Comparison of ENCODE assay signal across 14 cellular contexts in the genomic region with DNA sequence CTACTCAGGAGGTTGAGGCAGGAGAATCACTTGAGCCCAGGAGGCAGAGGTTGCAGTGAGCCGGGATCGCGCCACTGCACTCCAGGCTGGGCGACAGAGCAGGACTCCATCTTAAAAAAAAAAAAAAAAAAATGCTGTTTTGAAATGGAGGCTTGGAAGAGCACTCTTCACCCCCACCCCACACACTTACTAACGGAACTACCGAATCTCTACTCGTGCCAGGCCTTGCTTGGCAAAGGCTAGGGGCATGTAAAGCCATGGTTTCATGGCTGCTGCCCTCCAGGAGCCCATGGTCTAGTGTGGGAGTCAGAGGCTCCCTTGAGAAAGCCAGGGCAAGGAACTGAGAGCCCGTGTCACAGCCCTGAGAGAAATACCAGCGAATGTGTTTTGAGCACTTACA. TPM values are rescaled to one million over a fixed set of nuclear protein-coding genes. Genes with fewer than 3 reads are reported as not detected.
DNase-seq lines count a peak whose midpoint lies in the region; ATAC-seq, FAIRE-seq and TF ChIP-seq lines count a peak whose summit lies in the region.
"Had no signal": no experiment of that assay in that cellular context is flagged by ENCODE, and none has a peak within 500 bp of the region (broad histone marks: within the 10 kb centered on the region; RNA-seq: fewer than 3 reads in every experiment).

No MANE protein-coding gene starts in this region.

- H3K56ac ChIP-seq in IMR-90 (ENCODE audit: extremely low read depth, insufficient read depth, low read length) (no peak overlapping the region), mesendoderm (ENCODE audit: low read length) (no peak overlapping the region)

- H3K36me3 Mint-ChIP-seq in astrocyte (ENCODE audit: low read depth, unreplicated experiment) = peaks cover 3% of the 10 kb centered on the region
- H3K36me3 Mint-ChIP-seq in activated CD4-positive, alpha-beta T cell treated with anti-CD3 and anti-CD28 coated beads for 36 hours (ENCODE audit: low read depth) = peaks cover 8% of the 10 kb centered on the region

- peak overlapping the region; percentile 60 to 100 for H2BK12ac ChIP-seq in mesenchymal stem cell (ENCODE audit: low read length in 2 of 2)

- peaks cover 6 to 46% of the 10 kb centered on the region in 2 experiments for H3K79me1 ChIP-seq in IMR-90 (ENCODE audit: low read depth in 1 of 2, low read length in 2 of 2)
- H3K79me1 ChIP-seq in mesenchymal stem cell (replicated peaks; ENCODE audit: low read length, poor library complexity, severe bottlenecking) = peaks cover 19% of the 10 kb centered on the region
- H3K79me1 ChIP-seq in mesendoderm (ENCODE audit: low read length) = no peaks in the 10 kb centered on the region

- H4K8ac ChIP-seq in IMR-90 (ENCODE audit: low read depth in 2 of 2, low read length in 2 of 2) (peak overlapping the region in 1 of 2 experiments; percentile 91; a peak in 2 of 4 replicates), mesenchymal stem cell (ENCODE audit: low read length) (no peak overlapping the region), mesendoderm (ENCODE audit: low read depth, low read length) (no peak overlapping the region)

- DNase-seq in IMR-90 = no peak
- DNase-seq in astrocyte (ENCODE audit: low read depth) = no peak
- DNase-seq in mesenchymal stem cell = no peak
- DNase-seq in tibial artery = no peak
- no peak for DNase-seq in mesendoderm
- DNase-seq in activated effector memory CD4-positive, alpha-beta T cell treated with anti-CD3 and anti-CD28 coated beads, Interleukin-2, amount 50 U/mL, for 16 hours = no peak
- DNase-seq in activated CD4-positive, alpha-beta T cell treated with anti-CD3 and anti-CD28 coated beads for 36 hours = no peak
- DNase-seq: activated naive CD4-positive, alpha-beta T cell treated with anti-CD3 and anti-CD28 coated beads, Interleukin-2, amount 10 ng/mL, durations not matched to agents 7 days and 5 days; DND-41; NK-92 treated with Interleukin-12 subunit alpha and Interleukin-12 subunit beta, amount 100 ng/mL, for 24 hours; nucleus accumbens had no signal

- H3K27me3 Mint-ChIP-seq in astrocyte (ENCODE audit: low read depth, unreplicated experiment) = no peaks in the 10 kb centered on the region
- no peaks in the 10 kb centered on the region for H3K27me3 Mint-ChIP-seq in activated CD4-positive, alpha-beta T cell treated with anti-CD3 and anti-CD28 coated beads for 36 hours

- no peak overlapping the region for H2BK20ac ChIP-seq in IMR-90 (ENCODE audit: low read depth, low read length)

- BruUV-seq in IMR-90 (replicated peaks; lab: Mats Ljungman, UMichigan) = no TSS peak

- H4K5ac ChIP-seq in IMR-90 (ENCODE audit: low read depth, low read length) (no peak overlapping the region), mesendoderm (ENCODE audit: low read length) (no peak overlapping the region)

- CTCF ChIA-PET in IMR-90 (lab: Yijun Ruan, JAX) = interaction anchor here (0.8 to 1.4 kb wide), 2 partner anchors 14 to 32 kb away, joined by 3 to 5 read pairs; no protein-coding TSS in a partner anchor
- CTCF ChIA-PET in activated CD4-positive, alpha-beta T cell treated with anti-CD3 and anti-CD28 coated beads for 36 hours (lab: Charles Lee) = interaction anchor here (0.6 to 7.9 kb wide), 10 partner anchors 12 to 171 kb away, joined by 3 to 101 read pairs (median 4); a partner anchor contains a TSS

- in situ Hi-C loops in IMR-90 (cut with MboI; ENCODE audit: low sequenced_read_pairs) = no loop called here

- H2AK5ac ChIP-seq in IMR-90 (ENCODE audit: low read depth, low read length) = peak overlapping the region; percentile 69
- peak overlapping the region; percentile 96 for H2AK5ac ChIP-seq in mesenchymal stem cell (ENCODE audit: low read length, severe bottlenecking)
- H2AK5ac ChIP-seq in mesendoderm (ENCODE audit: low read length) = no peak overlapping the region

- no peak for ATAC-seq in IMR-90 (ENCODE audit: low read depth)
- no peak for ATAC-seq in activated CD4-positive, alpha-beta T cell treated with anti-CD3 and anti-CD28 coated beads for 36 hours

- H3K27ac ChIP-seq in IMR-90 (ENCODE audit: insufficient read depth, low read length) = peak overlapping the region; percentile 21; the same call in 1 of the 2 replicates
- peak overlapping the region; percentile 80 for H3K27ac ChIP-seq in astrocyte (ENCODE audit: low read depth, low read length)
- H3K27ac ChIP-seq in mesenchymal stem cell (ENCODE audit: low read length, poor library complexity, severe bottlenecking) = peak overlapping the region; percentile 95
- peak overlapping the region; percentile 91 to 95 for H3K27ac ChIP-seq in tibial artery
- H3K27ac ChIP-seq in mesendoderm (ENCODE audit: low read depth, low read length) = no peak overlapping the region
- H3K27ac ChIP-seq: C4-2B, VCaP had no signal

- H3K4me3 ChIP-seq in IMR-90 (ENCODE audit: insufficient read depth, low read depth, low read length) (no peak overlapping the region), astrocyte (ENCODE audit: insufficient read depth, low read depth, low read length) (no peak overlapping the region), mesenchymal stem cell (ENCODE audit: insufficient read depth in 1 of 2, low read depth in 1 of 2, low read length in 2 of 2) (no peak overlapping the region), tibial artery (no peak overlapping the region), mesendoderm (ENCODE audit: low read length) (no peak overlapping the region)

- no peak for TF ChIP-seq POLR2A in IMR-90 (IDR thresholded peaks at IDR 0.05; ENCODE audit: low read depth, low read length)

- H4K20me1 ChIP-seq in IMR-90 (ENCODE audit: insufficient read depth, low read length) (peaks cover 16% of the 10 kb centered on the region), astrocyte (ENCODE audit: insufficient read depth, low read length) (no peaks in the 10 kb centered on the region)

- H4K91ac ChIP-seq in IMR-90 (ENCODE audit: insufficient read depth, low read depth, low read length) = no peak overlapping the region
- no peak overlapping the region for H4K91ac ChIP-seq in mesenchymal stem cell (ENCODE audit: low read length)

- TF ChIP-seq RAD21 in IMR-90 (IDR thresholded peaks at IDR 0.05; ENCODE audit: low read length) = no peak

- H3K4me3 Mint-ChIP-seq in astrocyte (ENCODE audit: unreplicated experiment) = no peak overlapping the region
- H3K4me3 Mint-ChIP-seq in activated CD4-positive, alpha-beta T cell treated with anti-CD3 and anti-CD28 coated beads for 36 hours = no peak overlapping the region
- H3K4me3 Mint-ChIP-seq: activated naive CD4-positive, alpha-beta T cell treated with anti-CD3 and anti-CD28 coated beads, Interleukin-2, amount 10 ng/mL, durations not matched to agents 7 days and 5 days had no signal

- no peak overlapping the region for H3K23ac ChIP-seq in IMR-90 (ENCODE audit: low read depth, low read length)
- H3K23ac ChIP-seq in mesenchymal stem cell (ENCODE audit: low read length in 2 of 2) = peak overlapping the region in 1 of 2 experiments; percentile 36
- no peak overlapping the region for H3K23ac ChIP-seq in mesendoderm (ENCODE audit: low read length)

- WGBS in IMR-90 (ENCODE audit: extremely low coverage in 2 of 2, insufficient read length in 1 of 2), 2 experiments = no CpG with 5 or more reads among the region's 9 CpGs
- 91% methylated on average over 4 of the region's 9 CpGs for WGBS in mesenchymal stem cell
- WGBS in mesendoderm (ENCODE audit: extremely low coverage, insufficient coverage, low lambda C conversion rate) = no CpG with 5 or more reads among the region's 9 CpGs

- H2BK5ac ChIP-seq in IMR-90 (ENCODE audit: low read depth, low read length, poor library complexity, severe bottlenecking) (no peak overlapping the region), mesenchymal stem cell (ENCODE audit: low read depth, low read length, poor library complexity, severe bottlenecking) (no peak overlapping the region), mesendoderm (ENCODE audit: low read length) (no peak overlapping the region)

- H2BK15ac ChIP-seq in IMR-90 (ENCODE audit: low read depth, low read length) = peak overlapping the region; percentile 77; the same call in 1 of the 3 replicates
- no peak overlapping the region for H2BK15ac ChIP-seq in mesenchymal stem cell (ENCODE audit: low read depth, poor library complexity, severe bottlenecking)
- no peak overlapping the region for H2BK15ac ChIP-seq in mesendoderm (replicated peaks; ENCODE audit: low read depth)

- 0 out of 2 replicates have a peak overlapping the region, but pooled peaks have one; percentile 98 for H2BK120ac ChIP-seq in IMR-90 (ENCODE audit: low read depth, low read length)
- H2BK120ac ChIP-seq in mesenchymal stem cell (ENCODE audit: low read depth, low read length) = no peak overlapping the region
- no peak overlapping the region for H2BK120ac ChIP-seq in mesendoderm (ENCODE audit: low read depth, low read length)

- FAIRE-seq in astrocyte (lab: Jason Lieb, UNC) = no peak

- H3K9ac ChIP-seq in IMR-90 (ENCODE audit: low read depth, low read length) = no peak overlapping the region
- H3K9ac ChIP-seq in astrocyte (ENCODE audit: low read length) = no peak overlapping the region
- H3K9ac ChIP-seq in mesenchymal stem cell (ENCODE audit: low read length) = peak overlapping the region; percentile 89
- no peak overlapping the region for H3K9ac ChIP-seq in mesendoderm (ENCODE audit: low read length)

- no peak overlapping the region for H2AK9ac ChIP-seq in IMR-90 (replicated peaks; ENCODE audit: low read depth, low read length, poor library complexity)

- peaks cover 1% of the 10 kb centered on the region for H3K9me3 Mint-ChIP-seq in astrocyte (ENCODE audit: unreplicated experiment)
- H3K9me3 Mint-ChIP-seq in activated CD4-positive, alpha-beta T cell treated with anti-CD3 and anti-CD28 coated beads for 36 hours (ENCODE audit: low read depth) = no peaks in the 10 kb centered on the region
- H3K9me3 Mint-ChIP-seq: activated naive CD4-positive, alpha-beta T cell treated with anti-CD3 and anti-CD28 coated beads, Interleukin-2, amount 10 ng/mL, durations not matched to agents 7 days and 5 days had no signal

- POLR2A ChIA-PET in IMR-90 (lab: Charles Lee; ENCODE audit: unreplicated experiment) = no interaction called here
- POLR2A ChIA-PET in activated CD4-positive, alpha-beta T cell treated with anti-CD3 and anti-CD28 coated beads for 36 hours (lab: Charles Lee) = no interaction called here

- H3K14ac ChIP-seq in IMR-90 (replicated peaks; ENCODE audit: low read depth, low read length) (peak overlapping the region; percentile 95; the same call in 1 of the 2 replicates), mesenchymal stem cell (ENCODE audit: low read length in 2 of 2) (peak overlapping the region in 1 of 2 experiments; percentile 99)

- H3K18ac ChIP-seq in IMR-90 (ENCODE audit: low read depth, low read length) (no peak overlapping the region), mesenchymal stem cell (ENCODE audit: low read depth in 1 of 2, low read length in 2 of 2) (peak overlapping the region in 1 of 2 experiments; percentile 100), mesendoderm (ENCODE audit: low read length) (no peak overlapping the region)

- H3K27me3 ChIP-seq in IMR-90 (ENCODE audit: control insufficient read depth, insufficient read depth, low read length) (no peaks in the 10 kb centered on the region), astrocyte (ENCODE audit: insufficient read depth, low read length) (no peaks in the 10 kb centered on the region), mesenchymal stem cell (ENCODE audit: control insufficient read depth in 1 of 2, insufficient read depth in 1 of 2, low read length in 2 of 2) (no peaks in the 10 kb centered on the region), tibial artery (no peaks in the 10 kb centered on the region), mesendoderm (ENCODE audit: insufficient read depth, low read length, poor library complexity) (no peaks in the 10 kb centered on the region)

- H3K36me3 ChIP-seq in IMR-90 (ENCODE audit: control insufficient read depth, insufficient read depth, low read length) (peaks cover 32% of the 10 kb centered on the region), astrocyte (ENCODE audit: insufficient read depth, low read length) (peaks cover 20% of the 10 kb centered on the region), mesenchymal stem cell (ENCODE audit: control insufficient read depth in 1 of 2, insufficient read depth in 2 of 2, low read depth in 1 of 2, low read length in 2 of 2) (peaks cover 37 to 48% of the 10 kb centered on the region in 2 experiments), tibial artery (peaks cover 0 to 27% (median 7%) of the 10 kb centered on the region in 3 donors), mesendoderm (ENCODE audit: control insufficient read depth, insufficient read depth, low read length) (no peaks in the 10 kb centered on the region)

- intact Hi-C loops in IMR-90 (cut with micrococcal nuclease) (no loop called here), tibial artery (cut with DNase I; ENCODE audit: low total_unique reads) (loop anchor here (5.0 to 10.0 kb wide), 3 partner anchors 33 to 1105 kb away; a partner anchor contains a TSS)
- intact Hi-C loops in activated CD4-positive, alpha-beta T cell treated with anti-CD3 and anti-CD28 coated beads for 36 hours (cut with DNase I, micrococcal nuclease) = loop anchor here in 1 of 2 experiments (5.0 kb wide), 1 partner anchor 33 kb away; a partner anchor contains a TSS

- H3K4me2 ChIP-seq in IMR-90 (ENCODE audit: low read depth, low read length) (no peak overlapping the region), astrocyte (ENCODE audit: low read length) (no peak overlapping the region), mesenchymal stem cell (ENCODE audit: low read length, poor library complexity, severe bottlenecking) (no peak overlapping the region), mesendoderm (ENCODE audit: low read length) (no peak overlapping the region)

- H3K79me2 ChIP-seq in astrocyte (ENCODE audit: insufficient read depth, low read length) (no peaks in the 10 kb centered on the region), mesendoderm (ENCODE audit: control insufficient read depth, insufficient read depth, low read length) (no peaks in the 10 kb centered on the region)

- peaks cover 53% of the 10 kb centered on the region for H3K4me1 Mint-ChIP-seq in astrocyte (ENCODE audit: low read depth, unreplicated experiment)
- peaks cover 36% of the 10 kb centered on the region for H3K4me1 Mint-ChIP-seq in activated CD4-positive, alpha-beta T cell treated with anti-CD3 and anti-CD28 coated beads for 36 hours

- H3K4ac ChIP-seq in IMR-90 (ENCODE audit: low read depth, low read length) (no peak overlapping the region), mesenchymal stem cell (ENCODE audit: low read depth in 1 of 2, low read length in 2 of 2) (peak overlapping the region in 1 of 2 experiments; percentile 99), mesendoderm (ENCODE audit: low read depth, low read length) (no peak overlapping the region)

- peaks cover 24% of the 10 kb centered on the region for H3K9me1 ChIP-seq in IMR-90 (ENCODE audit: insufficient read depth, low read length)

- dilution Hi-C loops in IMR-90 (cut with HindIII; ENCODE audit: low sequenced_read_pairs, unreplicated experiment) = no loop called here

- no peak for TF ChIP-seq CTCF in IMR-90 (conservative IDR thresholded peaks at IDR 0.05; ENCODE audit: low read depth, low read length)
- no peak for TF ChIP-seq CTCF in astrocyte (IDR thresholded peaks at IDR 0.05; ENCODE audit: insufficient read depth, low read depth, low read length)
- no peak for TF ChIP-seq CTCF in tibial artery (IDR thresholded peaks at IDR 0.05)

- H3K9me3 ChIP-seq in IMR-90 (ENCODE audit: control insufficient read depth, insufficient read depth, low read length) (no peaks in the 10 kb centered on the region), astrocyte (ENCODE audit: insufficient read depth, low read depth, low read length) (no peaks in the 10 kb centered on the region), mesenchymal stem cell (ENCODE audit: control insufficient read depth, low read length) (no peaks in the 10 kb centered on the region), tibial artery (no peaks in the 10 kb centered on the region)

- H3K4me1 ChIP-seq in IMR-90 (ENCODE audit: control insufficient read depth, insufficient read depth, low read length) (peaks cover 48% of the 10 kb centered on the region), astrocyte (ENCODE audit: insufficient read depth, low read length) (peaks cover 64% of the 10 kb centered on the region), mesenchymal stem cell (ENCODE audit: control insufficient read depth, insufficient read depth, low read depth, low read length) (peaks cover 55% of the 10 kb centered on the region), tibial artery (peaks cover 0 to 68% (median 51%) of the 10 kb centered on the region in 4 donors), mesendoderm (ENCODE audit: control insufficient read depth, low read depth, low read length) (peaks cover 14% of the 10 kb centered on the region)

- H3K27ac Mint-ChIP-seq in astrocyte (ENCODE audit: unreplicated experiment) = peak overlapping the region; percentile 21
- H3K27ac Mint-ChIP-seq in activated CD4-positive, alpha-beta T cell treated with anti-CD3 and anti-CD28 coated beads for 36 hours = no peak overlapping the region
- H3K27ac Mint-ChIP-seq: activated naive CD4-positive, alpha-beta T cell treated with anti-CD3 and anti-CD28 coated beads, Interleukin-2, amount 10 ng/mL, durations not matched to agents 7 days and 5 days had no signal

- H2AFZ ChIP-seq in IMR-90 (replicated peaks; ENCODE audit: low read length, poor library complexity) (no peak overlapping the region), astrocyte (ENCODE audit: low read depth, low read length) (no peak overlapping the region), mesenchymal stem cell (ENCODE audit: low read depth, low read length) (no peak overlapping the region)

RNA-seq across cellular contexts. Expression of a gene that starts 21.3 kb away (rescaled TPM):
- 2.5 and 2.9 TPM in 2 replicates for total RNA-seq in IMR-90 (2012; rRNA removed)
- 3.8 TPM in 2 replicates for polyA plus RNA-seq in IMR-90 (2012; rRNA removed)
- polyA plus RNA-seq in IMR-90 (2012; cell fraction: cytosol; rRNA removed) = 2.5 and 3.2 TPM in 2 replicates
- polyA plus RNA-seq in IMR-90 (2012; cell fraction: nucleus; rRNA removed; ENCODE audit: low replicate concordance) = 11.1 and 15.3 TPM in 2 replicates
- 7.7 and 10.9 TPM in 2 replicates for total RNA-seq in astrocyte
- polyA plus RNA-seq in mesenchymal stem cell (2013, experiment 1 of 2) = 0.26 TPM
- polyA plus RNA-seq in mesenchymal stem cell (2013, experiment 2 of 2) = 0.27 TPM
- polyA plus RNA-seq in mesendoderm (2013, experiment 1 of 2) = 0.08 TPM
- polyA plus RNA-seq in mesendoderm (2013, experiment 2 of 2) = 0.11 TPM
- total RNA-seq in activated CD4-positive, alpha-beta T cell treated with anti-CD3 and anti-CD28 coated beads for 36 hours = not detected

RNA-seq across cellular contexts. Expression of a gene that starts 25.3 kb away (rescaled TPM):
- total RNA-seq in IMR-90 (2012; rRNA removed) (1.1 and 1.6 TPM in 2 replicates), astrocyte (6.6 and 7.4 TPM in 2 replicates)
- 0.60 and 0.65 TPM in 2 replicates for polyA plus RNA-seq in IMR-90 (2012; rRNA removed)
- 0.12 and 0.24 TPM in 2 replicates for polyA plus RNA-seq in IMR-90 (2012; cell fraction: cytosol; rRNA removed)
- 4.4 and 5.1 TPM in 2 replicates for polyA plus RNA-seq in IMR-90 (2012; cell fraction: nucleus; rRNA removed; ENCODE audit: low replicate concordance)
- 0.19 TPM for polyA plus RNA-seq in mesenchymal stem cell (2013, experiment 1 of 2)
- 0.15 TPM for polyA plus RNA-seq in mesenchymal stem cell (2013, experiment 2 of 2)
- 2.0 TPM for polyA plus RNA-seq in mesendoderm (2013, experiment 1 of 2)
- polyA plus RNA-seq in mesendoderm (2013, experiment 2 of 2) = 1.8 TPM
- not detected for total RNA-seq in activated CD4-positive, alpha-beta T cell treated with anti-CD3 and anti-CD28 coated beads for 36 hours
- total RNA-seq: SK-MEL-5 had no signal

RNA-seq across cellular contexts. Expression of a gene that starts 34.4 kb away (rescaled TPM):
- total RNA-seq in IMR-90 (2012; rRNA removed) (21.1 and 21.9 TPM in 2 replicates), astrocyte (84.7 and 100.0 TPM in 2 replicates)
- polyA plus RNA-seq in IMR-90 (2012; rRNA removed) = 58.9 and 72.1 TPM in 2 replicates
- 70.3 and 79.6 TPM in 2 replicates for polyA plus RNA-seq in IMR-90 (2012; cell fraction: cytosol; rRNA removed)
- 18.5 and 26.3 TPM in 2 replicates for polyA plus RNA-seq in IMR-90 (2012; cell fraction: nucleus; rRNA removed; ENCODE audit: low replicate concordance)
- 115 TPM for polyA plus RNA-seq in mesenchymal stem cell (2013, experiment 1 of 2)
- polyA plus RNA-seq in mesenchymal stem cell (2013, experiment 2 of 2) = 114 TPM
- polyA plus RNA-seq in mesendoderm (2013, experiment 1 of 2) = 24.0 TPM
- 23.6 TPM for polyA plus RNA-seq in mesendoderm (2013, experiment 2 of 2)
- total RNA-seq in activated CD4-positive, alpha-beta T cell treated with anti-CD3 and anti-CD28 coated beads for 36 hours = under 1 TPM; 0.16 to 0.34 TPM

Comparison
In these comparisons a context has a peak if more than half of its experiments do, and no peak if none do; other contexts are left out.
1. RNA of a gene that starts 34.4 kb away (total RNA-seq): 84.7 to 100.0 TPM in astrocyte and 21.1 to 21.9 TPM in IMR-90; 0.16 to 0.34 TPM in activated CD4-positive, alpha-beta T cell treated with anti-CD3 and anti-CD28 coated beads for 36 hours; every median in the first group is over 10 times any median in the second.